11 cellular contexts compared by ENCODE assay signal in genomic region chr3:129793356-129793755, GRCh38.
DNase-seq lines count a peak whose midpoint lies in the region; ATAC-seq, FAIRE-seq and TF ChIP-seq lines count a peak whose summit lies in the region.
"Had no signal": no experiment of that assay in that cellular context is flagged by ENCODE, and none has a peak within 500 bp of the region (broad histone marks: within the 10 kb centered on the region; RNA-seq: fewer than 3 reads in every experiment).

No MANE protein-coding gene starts in this region.

- FAIRE-seq in RCC 7860 (lab: Jason Lieb, UNC), result no peak

- peaks cover 0 to 4% of the 10 kb centered on the region in 2 donors for H3K36me3 Mint-ChIP-seq in stimulated activated naive B cell treated with anti-CD40 and anti-IgM and Interleukin-4, amounts not matched to agents 10 μg/mL and 1 μg/mL and 100 μg/mL, for 72 hours
- peaks cover 0 to 7% (median 0%) of the 10 kb centered on the region in 5 donors for H3K36me3 Mint-ChIP-seq in naive thymus-derived CD4-positive, alpha-beta T cell

- POLR2A ChIA-PET in RWPE1 (lab: Yijun Ruan, JAX; ENCODE audit: low non-redundant PET), result no interaction called here
- POLR2A ChIA-PET in naive thymus-derived CD4-positive, alpha-beta T cell (lab: Charles Lee), result no interaction called here

- H3K9me3 ChIP-seq in naive thymus-derived CD4-positive, alpha-beta T cell (ENCODE audit: control insufficient read depth in 2 of 3, low read length in 3 of 3), result no peaks in the 10 kb centered on the region
- H3K9me3 ChIP-seq in gastroesophageal sphincter, result no peaks in the 10 kb centered on the region

- peaks cover 0 to 12% of the 10 kb centered on the region in 2 donors for H3K4me1 ChIP-seq in naive thymus-derived CD4-positive, alpha-beta T cell (ENCODE audit: control insufficient read depth in 2 of 2, insufficient read depth in 2 of 2, low read length in 2 of 2)
- peaks cover 0 to 23% (median 8%) of the 10 kb centered on the region in 3 donors for H3K4me1 ChIP-seq in gastroesophageal sphincter

- TF ChIP-seq CTCF in RWPE1 (conservative IDR thresholded peaks at IDR 0.05; ENCODE audit: low read depth), result no peak
- no peak for TF ChIP-seq CTCF in fibroblast of the aortic adventitia (IDR thresholded peaks at IDR 0.05; ENCODE audit: insufficient read depth, low read length)
- no peak for TF ChIP-seq CTCF in gastroesophageal sphincter (IDR thresholded peaks at IDR 0.05)

- H3K27ac ChIP-seq in RWPE1, result no peak overlapping the region
- no peak overlapping the region for H3K27ac ChIP-seq in naive thymus-derived CD4-positive, alpha-beta T cell (ENCODE audit: low read depth, low read length)
- no peak overlapping the region for H3K27ac ChIP-seq in gastroesophageal sphincter

- DNase-seq in NCI-H748 (lab: John Stamatoyannopoulos, UW; ENCODE audit: unreplicated experiment) (peak; percentile 11), NCI-H748 treated with DMSO at 0.1 percent for 48 hours (lab: John Stamatoyannopoulos, UW) (no peak), RWPE1 (ENCODE audit: low spot score) (peak; percentile 6), fibroblast of the aortic adventitia (ENCODE audit: low read depth) (peak; percentile 30), RCC 7860 (ENCODE audit: low spot score) (no peak)
- DNase-seq in stimulated activated naive B cell treated with anti-CD40 and anti-IgM and Interleukin-4, amounts not matched to agents 10 μg/mL and 1 μg/mL and 100 μg/mL, for 72 hours, result no peak
- DNase-seq in naive thymus-derived CD4-positive, alpha-beta T cell, result no peak
- DNase-seq: activated T-cell treated with anti-CD3 and anti-CD28 coated beads, Interleukin-2, amount 50 U/mL, for 48 hours; stimulated activated CD4-positive, alpha-beta T cell treated with anti-CD3 and anti-CD28 coated beads, Interleukin-2, amount 100 ng/mL, for 24 hours had no signal

- intact Hi-C loops in naive thymus-derived CD4-positive, alpha-beta T cell (cut with micrococcal nuclease), result no loop called here

- no peaks in the 10 kb centered on the region for H3K36me3 ChIP-seq in naive thymus-derived CD4-positive, alpha-beta T cell (ENCODE audit: control insufficient read depth in 2 of 3, insufficient read depth in 3 of 3, low read length in 3 of 3)
- no peaks in the 10 kb centered on the region for H3K36me3 ChIP-seq in gastroesophageal sphincter

- no peaks in the 10 kb centered on the region for H3K27me3 Mint-ChIP-seq in stimulated activated naive B cell treated with anti-CD40 and anti-IgM and Interleukin-4, amounts not matched to agents 10 μg/mL and 1 μg/mL and 100 μg/mL, for 72 hours
- peaks cover 0 to 3% (median 0%) of the 10 kb centered on the region in 5 donors for H3K27me3 Mint-ChIP-seq in naive thymus-derived CD4-positive, alpha-beta T cell

- peaks cover 8 to 29% of the 10 kb centered on the region in 2 donors for H3K4me1 Mint-ChIP-seq in stimulated activated naive B cell treated with anti-CD40 and anti-IgM and Interleukin-4, amounts not matched to agents 10 μg/mL and 1 μg/mL and 100 μg/mL, for 72 hours
- H3K4me1 Mint-ChIP-seq in naive thymus-derived CD4-positive, alpha-beta T cell, result peaks cover 14 to 30% (median 27%) of the 10 kb centered on the region in 7 donors

- 67 to 94% methylated on average over 1 of the region's 1 CpG for WGBS in gastroesophageal sphincter (ENCODE audit: low coverage in 1 of 2), 2 donors

- peak overlapping the region in 1 of 2 donors; percentile 79 for H3K4me3 Mint-ChIP-seq in stimulated activated naive B cell treated with anti-CD40 and anti-IgM and Interleukin-4, amounts not matched to agents 10 μg/mL and 1 μg/mL and 100 μg/mL, for 72 hours
- no peak overlapping the region for H3K4me3 Mint-ChIP-seq in naive thymus-derived CD4-positive, alpha-beta T cell

- H3K27ac Mint-ChIP-seq in stimulated activated naive B cell treated with anti-CD40 and anti-IgM and Interleukin-4, amounts not matched to agents 10 μg/mL and 1 μg/mL and 100 μg/mL, for 72 hours, result no peak overlapping the region
- H3K27ac Mint-ChIP-seq in naive thymus-derived CD4-positive, alpha-beta T cell, result no peak overlapping the region

- CTCF ChIA-PET in RWPE1 (lab: Yijun Ruan, JAX), result interaction anchor here (1.3 kb wide), 1 partner anchor 31 kb away, joined by 3 read pairs; no protein-coding TSS in a partner anchor
- CTCF ChIA-PET in naive thymus-derived CD4-positive, alpha-beta T cell (lab: Charles Lee), result no interaction called here

- H3K4me3 ChIP-seq in fibroblast of the aortic adventitia (ENCODE audit: low read depth, low read length), result no peak overlapping the region
- no peak overlapping the region for H3K4me3 ChIP-seq in naive thymus-derived CD4-positive, alpha-beta T cell (ENCODE audit: low read length)
- no peak overlapping the region for H3K4me3 ChIP-seq in gastroesophageal sphincter

- ATAC-seq in stimulated activated naive B cell treated with anti-CD40 and anti-IgM and Interleukin-4, amounts not matched to agents 10 μg/mL and 1 μg/mL and 100 μg/mL, for 72 hours (replicated peaks), result peak; percentile 70 to 74
- ATAC-seq in naive thymus-derived CD4-positive, alpha-beta T cell, result no peak
- no peak for ATAC-seq in gastroesophageal sphincter

- H3K27me3 ChIP-seq in naive thymus-derived CD4-positive, alpha-beta T cell (ENCODE audit: control insufficient read depth in 2 of 2, insufficient read depth in 2 of 2, low read length in 2 of 2), result no peaks in the 10 kb centered on the region
- H3K27me3 ChIP-seq in gastroesophageal sphincter, result no peaks in the 10 kb centered on the region
- H3K27me3 ChIP-seq: dorsolateral prefrontal cortex had no signal

- no peak for TF ChIP-seq EP300 in gastroesophageal sphincter (IDR thresholded peaks at IDR 0.05)

- no peaks in the 10 kb centered on the region for H3K9me3 Mint-ChIP-seq in stimulated activated naive B cell treated with anti-CD40 and anti-IgM and Interleukin-4, amounts not matched to agents 10 μg/mL and 1 μg/mL and 100 μg/mL, for 72 hours
- H3K9me3 Mint-ChIP-seq in naive thymus-derived CD4-positive, alpha-beta T cell, result no peaks in the 10 kb centered on the region

- no peak for TF ChIP-seq POLR2A in gastroesophageal sphincter (IDR thresholded peaks at IDR 0.05)

Comparison
In these comparisons a context has a peak if more than half of its experiments do, and no peak if none do; other contexts are left out.
1. DNase-seq: peak in NCI-H748 (single experiment), RWPE1 (single experiment) and fibroblast of the aortic adventitia (single experiment); none in NCI-H748 treated with DMSO at 0.1 percent for 48 hours (single experiment), stimulated activated naive B cell treated with anti-CD40 and anti-IgM and Interleukin-4, amounts not matched to agents 10 μg/mL and 1 μg/mL and 100 μg/mL, for 72 hours (single experiment), naive thymus-derived CD4-positive, alpha-beta T cell (0 of 9) and RCC 7860 (single experiment).
2. ATAC-seq: peak in stimulated activated naive B cell treated with anti-CD40 and anti-IgM and Interleukin-4, amounts not matched to agents 10 μg/mL and 1 μg/mL and 100 μg/mL, for 72 hours (2 of 2); none in naive thymus-derived CD4-positive, alpha-beta T cell (single experiment) and gastroesophageal sphincter (single experiment).